In the genomic region with DNA sequence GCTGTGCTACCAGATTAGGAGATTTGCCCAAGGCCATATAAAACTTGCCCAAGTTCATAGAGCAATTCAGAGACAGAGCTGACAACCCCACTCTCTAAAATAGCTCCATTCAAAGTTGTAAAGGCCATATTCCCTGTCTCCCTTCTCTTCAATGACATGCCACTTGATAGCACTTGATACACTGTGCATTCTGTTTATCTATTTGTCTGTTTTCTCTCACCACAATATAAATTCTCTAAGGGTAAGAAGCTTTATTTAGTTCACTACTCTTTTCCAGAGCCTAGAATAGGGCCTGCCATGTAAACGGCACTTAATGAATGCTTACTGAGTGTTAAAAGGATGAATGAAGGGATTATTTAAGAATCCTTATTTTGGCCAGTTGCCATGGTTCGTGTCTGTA, we compare ENCODE assay signal across 19 cellular contexts. TPM values are rescaled to one million over a fixed set of nuclear protein-coding genes. Genes with fewer than 3 reads are reported as not detected.
"Had no signal": no experiment of that assay in that cellular context is flagged by ENCODE, and none has a peak within 500 bp of the region (broad histone marks: within the 10 kb centered on the region; RNA-seq: fewer than 3 reads in every experiment).

No MANE protein-coding gene starts in this region.

- DNase-seq: KBM-7, MV-4-11, NCI-H1048, NCI-H1105, NCI-H1417, NCI-H1436 treated with DMSO at 0.1 percent for 48 hours, NCI-H1694, NCI-H187 treated with DMSO at 0.1 percent for 48 hours, NCI-H2029 treated with DMSO at 0.1 percent for 48 hours, NCI-H2171 treated with DMSO at 0.1 percent for 48 hours, NCI-H345, NCI-H446 treated with DMSO at 0.1 percent for 48 hours, NCI-H510A treated with DMSO at 0.1 percent for 48 hours, NCI-H526, RPMI8226, SHP77 treated with DMSO at 0.1 percent for 48 hours, SJCRH30 had no signal

- H3K27ac ChIP-seq: SJCRH30 had no signal

- ATAC-seq: SK-N-SH treated with all-trans-retinoic acid at 6 μM for 48 hours had no signal

RNA-seq across cellular contexts. Expression of gene MAP9, which starts 24.1 kb away (rescaled TPM):
- total RNA-seq: HT-29 had no signal
